Comparison of ENCODE assay signal across 21 cellular contexts in the genomic region with DNA sequence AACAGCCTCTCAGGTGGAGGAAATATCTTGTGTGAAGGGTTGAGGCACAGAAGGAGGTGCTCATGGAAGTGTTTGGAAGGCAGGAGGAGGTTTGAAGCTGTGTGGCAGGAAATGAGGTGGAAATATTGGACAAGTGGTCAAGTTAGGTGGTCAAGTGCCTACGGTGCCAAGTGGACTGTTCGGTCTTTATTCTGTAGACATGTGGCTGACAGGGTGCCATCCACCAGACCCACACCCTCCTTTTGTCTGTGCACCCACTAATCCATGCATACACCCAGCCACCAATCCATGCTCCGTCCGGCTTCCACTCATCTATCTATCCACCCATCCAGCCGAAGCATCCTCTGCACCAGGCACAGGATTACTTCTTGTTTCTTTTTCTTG. TPM values are rescaled to one million over a fixed set of nuclear protein-coding genes. Genes with fewer than 3 reads are reported as not detected.
DNase-seq lines count a peak whose midpoint lies in the region; ATAC-seq and TF ChIP-seq lines count a peak whose summit lies in the region.
"Had no signal": no experiment of that assay in that cellular context is flagged by ENCODE, and none has a peak within 500 bp of the region (broad histone marks: within the 10 kb centered on the region; RNA-seq: fewer than 3 reads in every experiment).

No MANE protein-coding gene starts in this region.

- H3K4me1 ChIP-seq in PC-3 (ENCODE audit: insufficient read depth, low read length) = peaks cover 13% of the 10 kb centered on the region; the same call in 1 of the 2 replicates
- H3K4me1 ChIP-seq in HAP-1 = no peaks in the 10 kb centered on the region
- H3K4me1 ChIP-seq: BE2C had no signal

- no peaks in the 10 kb centered on the region for H4K20me1 ChIP-seq in PC-3 (ENCODE audit: low read length)

- peak overlapping the region; percentile 51 for H3K27ac ChIP-seq in PC-3 (ENCODE audit: low read length)

- ATAC-seq in PC-3 = no peak
- no peak for ATAC-seq in T-helper 17 cell
- ATAC-seq: GM23338, HepG2 had no signal

- H3K9me3 ChIP-seq in PC-3 (ENCODE audit: low read length) = peaks cover 2% of the 10 kb centered on the region; the same call in 1 of the 2 replicates
- peaks cover 3% of the 10 kb centered on the region for H3K9me3 ChIP-seq in T-helper 17 cell (ENCODE audit: control insufficient read depth, low read length, poor library complexity, severe bottlenecking)
- H3K9me3 ChIP-seq in HAP-1 = no peaks in the 10 kb centered on the region
- H3K9me3 ChIP-seq: BE2C had no signal

- CTCF ChIA-PET in PC-3 (lab: Charles Lee) = interaction anchor here (0.8 kb wide), 1 partner anchor 135 kb away, joined by 4 read pairs; no protein-coding TSS in a partner anchor

- no peaks in the 10 kb centered on the region for H3K79me2 ChIP-seq in PC-3 (ENCODE audit: low read length)

- TF ChIP-seq CTCF in PC-3 (conservative IDR thresholded peaks at IDR 0.05; ENCODE audit: low read depth, low read length) (no peak), brain (conservative IDR thresholded peaks at IDR 0.05) (no peak), retinal pigment epithelial cell (conservative IDR thresholded peaks at IDR 0.05; ENCODE audit: low read depth, low read length) (no peak)

- H3K4me3 Mint-ChIP-seq in brain = peak overlapping the region in 2 of 5 experiments; percentile 54 to 66
- no peak overlapping the region for H3K4me3 Mint-ChIP-seq in T-helper 17 cell
- H3K4me3 Mint-ChIP-seq: GM23338 had no signal

- H3K36me3 ChIP-seq in PC-3 (ENCODE audit: low read depth, low read length) (no peaks in the 10 kb centered on the region), HAP-1 (replicated peaks) (no peaks in the 10 kb centered on the region)
- H3K36me3 ChIP-seq: BE2C had no signal

- H3K9me2 ChIP-seq in PC-3 (replicated peaks; ENCODE audit: low read length) = no peaks in the 10 kb centered on the region

- DNase-seq in PC-3 = no peak
- DNase-seq in islet precursor cell = peak; percentile 44
- DNase-seq in retinal pigment epithelial cell (ENCODE audit: low read depth) = no peak
- no peak for DNase-seq in T-helper 17 cell
- DNase-seq in DMS 273 treated with DMSO at 0.1 percent for 48 hours (lab: John Stamatoyannopoulos, UW) = no peak
- no peak for DNase-seq in HAP-1 (ENCODE audit: low spot score in 2 of 2)
- DNase-seq in SHP77 treated with DMSO at 0.1 percent for 48 hours (lab: John Stamatoyannopoulos, UW) = no peak
- DNase-seq: ACHN; BE2C; C1 segment of cervical spinal cord; CD4-positive, CD25-positive, alpha-beta regulatory T cell; CD8-positive, alpha-beta memory T cell; COR-L47; DMS153; DMS79; GDM1 had no signal

- H3K4me2 ChIP-seq in PC-3 (ENCODE audit: low read length) = peak overlapping the region; percentile 11; the same call in 1 of the 2 replicates
- H3K4me2 ChIP-seq: GM23338 had no signal

- peak overlapping the region in 3 of 5 experiments; percentile 29 to 86 (median 39) for H3K27ac Mint-ChIP-seq in brain
- no peak overlapping the region for H3K27ac Mint-ChIP-seq in T-helper 17 cell
- H3K27ac Mint-ChIP-seq: CD4-positive, CD25-positive, alpha-beta regulatory T cell; GM23338; IgD-negative memory B cell had no signal

- no peak overlapping the region for H3K9ac ChIP-seq in PC-3 (ENCODE audit: low read length)

- H2AFZ ChIP-seq in PC-3 (ENCODE audit: low read length) = peak overlapping the region; percentile 1; the same call in 1 of the 2 replicates
- H2AFZ ChIP-seq: GM23338 had no signal

- intact Hi-C loops in PC-3 (cut with micrococcal nuclease) = no loop called here

- H3F3A ChIP-seq in PC-3 (ENCODE audit: low read length, unreplicated experiment) = no peaks in the 10 kb centered on the region

- H3K9me3 Mint-ChIP-seq in brain = peaks cover 10 to 20% (median 15%) of the 10 kb centered on the region in 5 experiments

- POLR2A ChIA-PET in PC-3 (lab: Charles Lee; ENCODE audit: unreplicated experiment) = no interaction called here

- no TSS peak for BruUV-seq in PC-3 (replicated peaks; lab: Mats Ljungman, UMichigan)

- H3K4me3 ChIP-seq in PC-3 (ENCODE audit: low read length) (no peak overlapping the region), retinal pigment epithelial cell (ENCODE audit: low read length) (peak overlapping the region; percentile 83), HAP-1 (no peak overlapping the region)
- H3K4me3 ChIP-seq: GM23338 had no signal

- H3K27me3 Mint-ChIP-seq in brain (peaks cover 93% of the 10 kb centered on the region), T-helper 17 cell (peaks cover 57% of the 10 kb centered on the region)

- in situ Hi-C loops in HAP-1 (cut with MboI; ENCODE audit: low sequenced_read_pairs) = no loop called here

- H3K4me1 Mint-ChIP-seq in brain (peaks cover 6% of the 10 kb centered on the region), T-helper 17 cell (peaks cover 18% of the 10 kb centered on the region)

- H3K27me3 ChIP-seq in PC-3 (ENCODE audit: low read length) (no peaks in the 10 kb centered on the region), HAP-1 (ENCODE audit: low read depth) (peaks cover 9% of the 10 kb centered on the region)

- H3K36me3 Mint-ChIP-seq in brain = no peaks in the 10 kb centered on the region
- peaks cover 4% of the 10 kb centered on the region for H3K36me3 Mint-ChIP-seq in T-helper 17 cell (ENCODE audit: low read depth)
- H3K36me3 Mint-ChIP-seq: CD4-positive, CD25-positive, alpha-beta regulatory T cell; IgD-negative memory B cell had no signal

RNA-seq across cellular contexts. Expression of a gene that starts 2.2 kb away (rescaled TPM):
- total RNA-seq in PC-3 (2014; rRNA removed) = not detected in 2 replicates
- 1.5 TPM for polyA plus RNA-seq in brain (ENCODE audit: insufficient read depth, low read depth, low replicate concordance)
- total RNA-seq in T-helper 17 cell = under 1 TPM in 1 of 2 donors, not detected in 1; 0.23 TPM
- total RNA-seq: CD4-positive, CD25-positive, alpha-beta regulatory T cell; CD8-positive, alpha-beta memory T cell; Daoy; HepG2 had no signal
- polyA plus RNA-seq: CD8-positive, alpha-beta memory T cell; HepG2 had no signal

RNA-seq across cellular contexts. Expression of a gene that starts 47.8 kb away (rescaled TPM):
- 8.3 and 14.2 TPM in 2 replicates for total RNA-seq in PC-3 (2014; rRNA removed)
- 8.5 TPM for polyA plus RNA-seq in brain (ENCODE audit: insufficient read depth, low read depth, low replicate concordance)
- 10 to 100 TPM; 13.0 to 18.1 TPM for total RNA-seq in T-helper 17 cell
